ENCODE assay signal across 1 cellular context in genomic region chr3:29481969-29482767, GRCh38.
A peak's percentile ranks its signal among the peaks of the same experiment; 100 is the strongest.
TF ChIP-seq lines count a peak whose summit lies in the region.

No MANE protein-coding gene starts in this region.

TF ChIP-seq in GM12878, 131 proteins besides CTCF, POLR2A, EP300 and RAD21 (continued from another document):
- TF ChIP-seq E4F1 (IDR thresholded peaks at IDR 0.05; ENCODE audit: borderline replicate concordance, partially characterized antibody) (no peak), ZBTB33 (IDR thresholded peaks at IDR 0.05) (no peak), CEBPZ (IDR thresholded peaks at IDR 0.05; ENCODE audit: low read depth, low read length) (no peak), ZBED1 (IDR thresholded peaks at IDR 0.05; ENCODE audit: borderline replicate concordance) (peak; percentile 86), ASH2L (IDR thresholded peaks at IDR 0.05; ENCODE audit: borderline replicate concordance, low read depth) (no peak), SMARCA5 (IDR thresholded peaks at IDR 0.05) (no peak), CEBPB (IDR thresholded peaks at IDR 0.05; ENCODE audit: borderline replicate concordance in 1 of 2, low read depth in 2 of 2, low read length in 2 of 2) (peak in 1 of 2 experiments; percentile 85; a peak in 1 of 4 replicates), USF1 (IDR thresholded peaks at IDR 0.05; ENCODE audit: borderline replicate concordance, extremely low read length, insufficient read depth, low read depth, low read length) (no peak), RCOR1 (conservative IDR thresholded peaks at IDR 0.05; ENCODE audit: low read depth, low read length) (no peak), TCF7 (IDR thresholded peaks at IDR 0.05; ENCODE audit: borderline replicate concordance) (0 out of 2 replicates have a peak, but pooled peaks have one; percentile 15)
